Comparison of ENCODE assay signal across 13 cellular contexts in genomic region chr20:10093087-10093591, GRCh38. TPM values are rescaled to one million over a fixed set of nuclear protein-coding genes. Genes with fewer than 3 reads are reported as not detected.
DNase-seq lines count a peak whose midpoint lies in the region; ATAC-seq, FAIRE-seq and TF ChIP-seq lines count a peak whose summit lies in the region.
"Had no signal": no experiment of that assay in that cellular context is flagged by ENCODE, and none has a peak within 500 bp of the region (broad histone marks: within the 10 kb centered on the region; RNA-seq: fewer than 3 reads in every experiment).

No MANE protein-coding gene starts in this region.

- H3K9me3 ChIP-seq in astrocyte (ENCODE audit: insufficient read depth, low read depth, low read length) (no peaks in the 10 kb centered on the region), hepatocyte (ENCODE audit: low read depth) (no peaks in the 10 kb centered on the region)

- H3K4me3 Mint-ChIP-seq in HFFc6 (no peak overlapping the region), astrocyte (ENCODE audit: unreplicated experiment) (no peak overlapping the region)
- no peak overlapping the region for H3K4me3 Mint-ChIP-seq in activated T-helper 17 cell treated with anti-CD3 and anti-CD28 coated beads, Interleukin-2, amount 50 U/mL, for 72 hours
- H3K4me3 Mint-ChIP-seq: CD8-positive, alpha-beta memory T cell; nephron had no signal

- H3K4me1 Mint-ChIP-seq in HFFc6 (ENCODE audit: low read depth) = peaks cover 12% of the 10 kb centered on the region
- peaks cover 8% of the 10 kb centered on the region for H3K4me1 Mint-ChIP-seq in astrocyte (ENCODE audit: low read depth, unreplicated experiment)
- H3K4me1 Mint-ChIP-seq in activated T-helper 17 cell treated with anti-CD3 and anti-CD28 coated beads, Interleukin-2, amount 50 U/mL, for 72 hours = no peaks in the 10 kb centered on the region
- H3K4me1 Mint-ChIP-seq: CD8-positive, alpha-beta memory T cell; nephron had no signal

- H3K4me2 ChIP-seq in astrocyte (ENCODE audit: low read length) (peak overlapping the region; percentile 44), hepatocyte (no peak overlapping the region)

- peak; percentile 66 for FAIRE-seq in astrocyte (lab: Jason Lieb, UNC)
- FAIRE-seq: colon had no signal

- H3K27ac ChIP-seq in astrocyte (ENCODE audit: low read depth, low read length) = no peak overlapping the region
- H3K27ac ChIP-seq in hepatocyte = no peak overlapping the region

- H3K27me3 ChIP-seq in astrocyte (ENCODE audit: insufficient read depth, low read length) (no peaks in the 10 kb centered on the region), hepatocyte (no peaks in the 10 kb centered on the region)

- no peak overlapping the region for H3K9ac ChIP-seq in astrocyte (ENCODE audit: low read length)

- 63% methylated on average over 2 of the region's 2 CpGs for WGBS in hepatocyte (ENCODE audit: low lambda C conversion rate, missing lambda C conversion rate)

- TF ChIP-seq CTCF in HFFc6 (IDR thresholded peaks at IDR 0.05) (no peak), astrocyte (IDR thresholded peaks at IDR 0.05; ENCODE audit: insufficient read depth, low read depth, low read length) (no peak), hepatocyte (IDR thresholded peaks at IDR 0.05; ENCODE audit: poor library complexity) (no peak)

- DNase-seq in AG20443 (ENCODE audit: low spot score) (peak; percentile 55), HFFc6 (peak; percentile 55), astrocyte (ENCODE audit: low read depth) (peak; percentile 78), hepatocyte (ENCODE audit: low spot score) (peak; percentile 23), NAMALWA (ENCODE audit: low spot score) (no peak), NCI-H2227 (lab: John Stamatoyannopoulos, UW; ENCODE audit: unreplicated experiment) (no peak), NCI-H187 (lab: John Stamatoyannopoulos, UW) (no peak)
- DNase-seq: activated T-cell treated with anti-CD3 and anti-CD28 coated beads, Interleukin-2, amount 50 U/mL, for 1 hour; CD8-positive, alpha-beta memory T cell; T-helper 9 cell had no signal

- H3K27ac Mint-ChIP-seq in HFFc6 (no peak overlapping the region), astrocyte (ENCODE audit: unreplicated experiment) (peak overlapping the region; percentile 44)
- no peak overlapping the region for H3K27ac Mint-ChIP-seq in activated T-helper 17 cell treated with anti-CD3 and anti-CD28 coated beads, Interleukin-2, amount 50 U/mL, for 72 hours
- H3K27ac Mint-ChIP-seq: CD8-positive, alpha-beta memory T cell; nephron had no signal

- ATAC-seq in activated T-helper 17 cell treated with anti-CD3 and anti-CD28 coated beads, Interleukin-2, amount 50 U/mL, for 72 hours (replicated peaks) = no peak

- H3K9me3 Mint-ChIP-seq in HFFc6 (0 out of 2 replicates have a peak, but pooled peaks cover 5% of the 10 kb centered on the region), astrocyte (ENCODE audit: unreplicated experiment) (no peaks in the 10 kb centered on the region)
- H3K9me3 Mint-ChIP-seq in activated T-helper 17 cell treated with anti-CD3 and anti-CD28 coated beads, Interleukin-2, amount 50 U/mL, for 72 hours = no peaks in the 10 kb centered on the region
- H3K9me3 Mint-ChIP-seq: CD8-positive, alpha-beta memory T cell had no signal

- peaks cover 11% of the 10 kb centered on the region for H3K4me1 ChIP-seq in astrocyte (ENCODE audit: insufficient read depth, low read length)
- no peaks in the 10 kb centered on the region for H3K4me1 ChIP-seq in hepatocyte (ENCODE audit: insufficient read depth)

- H3K36me3 ChIP-seq in astrocyte (ENCODE audit: insufficient read depth, low read length) = no peaks in the 10 kb centered on the region
- no peaks in the 10 kb centered on the region for H3K36me3 ChIP-seq in hepatocyte (replicated peaks; ENCODE audit: insufficient read depth, low read depth)

- H3K4me3 ChIP-seq in astrocyte (ENCODE audit: insufficient read depth, low read depth, low read length) (no peak overlapping the region), hepatocyte (no peak overlapping the region)

- H3K36me3 Mint-ChIP-seq in HFFc6 (ENCODE audit: low read depth) (no peaks in the 10 kb centered on the region), astrocyte (ENCODE audit: low read depth, unreplicated experiment) (no peaks in the 10 kb centered on the region)
- no peaks in the 10 kb centered on the region for H3K36me3 Mint-ChIP-seq in activated T-helper 17 cell treated with anti-CD3 and anti-CD28 coated beads, Interleukin-2, amount 50 U/mL, for 72 hours (ENCODE audit: low read depth)
- H3K36me3 Mint-ChIP-seq: CD8-positive, alpha-beta memory T cell had no signal

- H2AFZ ChIP-seq in astrocyte (ENCODE audit: low read depth, low read length) (no peak overlapping the region), hepatocyte (no peak overlapping the region)

- no peaks in the 10 kb centered on the region for H3K9me2 ChIP-seq in hepatocyte (replicated peaks; ENCODE audit: insufficient read depth)

- no peaks in the 10 kb centered on the region for H3K79me2 ChIP-seq in astrocyte (ENCODE audit: insufficient read depth, low read length)
- no peaks in the 10 kb centered on the region for H3K79me2 ChIP-seq in hepatocyte

- no peaks in the 10 kb centered on the region for H3K27me3 Mint-ChIP-seq in HFFc6 (ENCODE audit: insufficient read depth)
- H3K27me3 Mint-ChIP-seq in astrocyte (ENCODE audit: low read depth, unreplicated experiment) = no peaks in the 10 kb centered on the region
- peaks cover 12% of the 10 kb centered on the region for H3K27me3 Mint-ChIP-seq in activated T-helper 17 cell treated with anti-CD3 and anti-CD28 coated beads, Interleukin-2, amount 50 U/mL, for 72 hours

- no peaks in the 10 kb centered on the region for H4K20me1 ChIP-seq in astrocyte (ENCODE audit: insufficient read depth, low read length)
- H4K20me1 ChIP-seq in hepatocyte (ENCODE audit: insufficient read depth, poor library complexity, severe bottlenecking) = no peaks in the 10 kb centered on the region

RNA-seq across cellular contexts. Expression of gene ANKEF1, which starts 58.4 kb away (rescaled TPM):
- not detected for total RNA-seq in HFFc6 (2021; fragmentation: NEBNext Ultra II Directional; extraction: Animal tissue kit (Norgen Biotek cat#: 25700))
- 2.6 and 3.4 TPM in 2 replicates for total RNA-seq in astrocyte
- total RNA-seq in hepatocyte = 4.5 and 4.7 TPM in 2 replicates
- polyA plus RNA-seq in hepatocyte = 1.2 and 1.8 TPM in 2 replicates
- 1 to 10 TPM; 1.2 to 2.4 TPM for total RNA-seq in activated T-helper 17 cell treated with anti-CD3 and anti-CD28 coated beads, Interleukin-2, amount 50 U/mL, for 72 hours

Comparison
In these comparisons a context has a peak if more than half of its experiments do, and no peak if none do; other contexts are left out.
1. DNase-seq: peak in AG20443 (single experiment), HFFc6 (single experiment), astrocyte (single experiment) and hepatocyte (single experiment); none in NAMALWA (single experiment), NCI-H2227 (single experiment) and NCI-H187 (0 of 2).